ENCODE assay signal across 7 cellular contexts in genomic region chr1:219380463-219380862, GRCh38.
"Had no signal": no experiment of that assay in that cellular context is flagged by ENCODE, and none has a peak within 500 bp of the region (broad histone marks: within the 10 kb centered on the region; RNA-seq: fewer than 3 reads in every experiment).

No MANE protein-coding gene starts in this region.

- H3K4me1 Mint-ChIP-seq: H9 had no signal

- H3K9ac ChIP-seq: GM23248, KMS-11 had no signal

- H3K27ac ChIP-seq: GM23248, KMS-11 had no signal

- FAIRE-seq: HTR-8/SVneo had no signal

- H3K4me2 ChIP-seq: KMS-11 had no signal

- H3K9me3 Mint-ChIP-seq: H9 had no signal

- H3K4me3 Mint-ChIP-seq: H9 had no signal

- DNase-seq: GM23248, GOT3, H9, HCEC 1CT, KBM-7 had no signal

- H3K27ac Mint-ChIP-seq: H9 had no signal

- H3K4me3 ChIP-seq: GM23248 had no signal

- H2AFZ ChIP-seq: GM23248 had no signal
